ENCODE assay signal across 8 cellular contexts in the genomic region with DNA sequence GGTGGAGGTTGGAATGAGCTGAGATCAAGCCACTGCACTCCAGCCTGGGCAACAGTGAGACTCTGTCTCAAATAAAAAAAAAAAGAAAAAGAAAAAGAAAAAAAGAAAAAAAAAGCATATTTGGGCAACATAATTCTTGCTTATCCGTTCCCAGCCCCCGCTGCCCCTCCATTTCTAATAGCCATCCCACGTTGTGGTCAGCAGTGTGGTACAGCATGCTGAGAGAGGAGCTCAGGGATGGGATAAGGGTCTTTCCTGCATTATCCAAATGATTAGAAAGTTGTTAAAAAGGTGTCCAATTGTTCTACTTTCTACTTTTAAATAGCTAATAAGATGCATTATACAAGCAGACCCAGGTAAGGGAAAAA.
DNase-seq lines count a peak whose midpoint lies in the region; ATAC-seq and TF ChIP-seq lines count a peak whose summit lies in the region.

No MANE protein-coding gene starts in this region.

- H3K4me3 Mint-ChIP-seq in activated naive CD4-positive, alpha-beta T cell treated with anti-CD3 and anti-CD28 coated beads, Interleukin-2, amount 50 U/mL, for 24 hours = peak overlapping the region; percentile 60
- peak overlapping the region; percentile 81 for H3K4me3 Mint-ChIP-seq in activated B cell treated with CpG ODN at 0.5 μM for 24 hours
- peak overlapping the region; percentile 87 to 90 for H3K4me3 Mint-ChIP-seq in stimulated activated naive CD8-positive, alpha-beta T cell treated with anti-CD3 and anti-CD28 coated beads, Interleukin-15, amount 100 ng/mL, for 72 hours

- peaks cover 25% of the 10 kb centered on the region for H3K27me3 Mint-ChIP-seq in activated naive CD4-positive, alpha-beta T cell treated with anti-CD3 and anti-CD28 coated beads, Interleukin-2, amount 50 U/mL, for 24 hours
- H3K27me3 Mint-ChIP-seq in activated B cell treated with CpG ODN at 0.5 μM for 24 hours = peaks cover 27% of the 10 kb centered on the region
- peaks cover 61% of the 10 kb centered on the region for H3K27me3 Mint-ChIP-seq in stimulated activated naive CD8-positive, alpha-beta T cell treated with anti-CD3 and anti-CD28 coated beads, Interleukin-15, amount 100 ng/mL, for 72 hours

- H3K4me3 ChIP-seq in iPS-11a (ENCODE audit: low read depth, low read length) = peak overlapping the region; percentile 89

- CTCF ChIA-PET in activated B cell treated with CpG ODN at 0.5 μM for 24 hours (lab: Charles Lee) = no interaction called here

- no peak for ATAC-seq in activated naive CD4-positive, alpha-beta T cell treated with anti-CD3 and anti-CD28 coated beads, Interleukin-2, amount 50 U/mL, for 72 hours
- ATAC-seq in activated B cell treated with CpG ODN at 0.5 μM for 24 hours (ENCODE audit: low read depth) (no peak), omental fat pad (ENCODE audit: low FRiP score) (no peak), HG02642 (IDR thresholded peaks at IDR 0.05; ENCODE audit: poor library complexity, unreplicated experiment) (no peak)
- no peak for ATAC-seq in stimulated activated naive CD8-positive, alpha-beta T cell treated with anti-CD3 and anti-CD28 coated beads, Interleukin-15, amount 100 ng/mL, for 72 hours

- intact Hi-C loops in activated B cell treated with CpG ODN at 0.5 μM for 24 hours (cut with micrococcal nuclease) = no loop called here

- H3K4me1 Mint-ChIP-seq in activated naive CD4-positive, alpha-beta T cell treated with anti-CD3 and anti-CD28 coated beads, Interleukin-2, amount 50 U/mL, for 24 hours = peaks cover 9% of the 10 kb centered on the region
- H3K4me1 Mint-ChIP-seq in activated B cell treated with CpG ODN at 0.5 μM for 24 hours = peaks cover 13% of the 10 kb centered on the region
- peaks cover 11% of the 10 kb centered on the region for H3K4me1 Mint-ChIP-seq in stimulated activated naive CD8-positive, alpha-beta T cell treated with anti-CD3 and anti-CD28 coated beads, Interleukin-15, amount 100 ng/mL, for 72 hours

- no peak for TF ChIP-seq CTCF in activated B cell treated with CpG ODN at 0.5 μM for 24 hours (IDR thresholded peaks at IDR 0.05)
- TF ChIP-seq CTCF in omental fat pad (IDR thresholded peaks at IDR 0.05) = no peak

- H3K27ac Mint-ChIP-seq in activated naive CD4-positive, alpha-beta T cell treated with anti-CD3 and anti-CD28 coated beads, Interleukin-2, amount 50 U/mL, for 24 hours = no peak overlapping the region
- no peak overlapping the region for H3K27ac Mint-ChIP-seq in activated naive CD4-positive, alpha-beta T cell treated with anti-CD3 and anti-CD28 coated beads, Interleukin-2, amount 50 U/mL, for 72 hours
- no peak overlapping the region for H3K27ac Mint-ChIP-seq in activated B cell treated with CpG ODN at 0.5 μM for 24 hours
- H3K27ac Mint-ChIP-seq in stimulated activated naive CD8-positive, alpha-beta T cell treated with anti-CD3 and anti-CD28 coated beads, Interleukin-15, amount 100 ng/mL, for 72 hours = no peak overlapping the region

- no peaks in the 10 kb centered on the region for H3K36me3 Mint-ChIP-seq in activated naive CD4-positive, alpha-beta T cell treated with anti-CD3 and anti-CD28 coated beads, Interleukin-2, amount 50 U/mL, for 24 hours
- no peaks in the 10 kb centered on the region for H3K36me3 Mint-ChIP-seq in activated naive CD4-positive, alpha-beta T cell treated with anti-CD3 and anti-CD28 coated beads, Interleukin-2, amount 50 U/mL, for 72 hours
- no peaks in the 10 kb centered on the region for H3K36me3 Mint-ChIP-seq in activated B cell treated with CpG ODN at 0.5 μM for 24 hours (ENCODE audit: low read depth)

- H3K9me3 Mint-ChIP-seq in activated naive CD4-positive, alpha-beta T cell treated with anti-CD3 and anti-CD28 coated beads, Interleukin-2, amount 50 U/mL, for 24 hours = peaks cover 9% of the 10 kb centered on the region
- H3K9me3 Mint-ChIP-seq in activated naive CD4-positive, alpha-beta T cell treated with anti-CD3 and anti-CD28 coated beads, Interleukin-2, amount 50 U/mL, for 72 hours = peaks cover 0 to 4% of the 10 kb centered on the region in 2 donors
- H3K9me3 Mint-ChIP-seq in activated B cell treated with CpG ODN at 0.5 μM for 24 hours = peaks cover 7% of the 10 kb centered on the region
- H3K9me3 Mint-ChIP-seq in stimulated activated naive CD8-positive, alpha-beta T cell treated with anti-CD3 and anti-CD28 coated beads, Interleukin-15, amount 100 ng/mL, for 72 hours = no peaks in the 10 kb centered on the region

- POLR2A ChIA-PET in activated B cell treated with CpG ODN at 0.5 μM for 24 hours (lab: Charles Lee) = no interaction called here

- no peak for DNase-seq in activated naive CD4-positive, alpha-beta T cell treated with anti-CD3 and anti-CD28 coated beads, Interleukin-2, amount 50 U/mL, for 72 hours (ENCODE audit: low spot score in 2 of 2)
- no peak for DNase-seq in activated B cell treated with CpG ODN at 0.5 μM for 24 hours
- DNase-seq in stimulated activated naive CD8-positive, alpha-beta T cell treated with anti-CD3 and anti-CD28 coated beads, Interleukin-15, amount 100 ng/mL, for 72 hours = no peak
- no peak for DNase-seq in omental fat pad (ENCODE audit: low spot score)
- no peak for DNase-seq in NCI-H128 (lab: John Stamatoyannopoulos, UW; ENCODE audit: unreplicated experiment)
